In the genomic region with DNA sequence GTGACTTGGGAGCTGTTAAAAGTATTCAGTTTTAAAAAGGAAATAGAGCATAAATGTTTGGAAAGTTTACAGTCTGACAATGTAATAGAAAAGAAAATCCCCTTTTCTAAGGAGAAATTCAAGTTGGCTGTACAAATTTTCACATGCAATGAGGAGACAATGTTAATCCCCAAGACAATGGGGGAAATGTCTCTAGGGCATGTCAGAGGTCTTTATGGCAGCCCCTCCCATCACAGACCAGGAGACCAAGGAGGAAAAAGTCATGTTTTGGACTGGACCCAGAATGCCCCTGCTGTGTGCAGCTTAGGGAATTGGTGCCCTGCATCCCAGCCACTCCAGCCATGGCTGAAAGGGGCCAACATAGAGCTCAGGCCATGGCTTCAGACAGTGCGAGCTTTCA, we compare ENCODE assay signal across 7 cellular contexts.
"Had no signal": no experiment of that assay in that cellular context is flagged by ENCODE, and none has a peak within 500 bp of the region (broad histone marks: within the 10 kb centered on the region; RNA-seq: fewer than 3 reads in every experiment).

No MANE protein-coding gene starts in this region.

- DNase-seq: GM23248, GOT3, H7, H9, HCEC 1CT, HFFc6 had no signal

- H3K4me3 ChIP-seq: GM23248, GM23338 had no signal
